20 cellular contexts compared by ENCODE assay signal in genomic region chr7:128005759-128006159, GRCh38. TPM values are rescaled to one million over a fixed set of nuclear protein-coding genes. Genes with fewer than 3 reads are reported as not detected.
"Had no signal": no experiment of that assay in that cellular context is flagged by ENCODE, and none has a peak within 500 bp of the region (broad histone marks: within the 10 kb centered on the region; RNA-seq: fewer than 3 reads in every experiment).

No MANE protein-coding gene starts in this region.

- DNase-seq: activated CD4-positive, alpha-beta T cell treated with anti-CD3 and anti-CD28 coated beads for 1 hour; activated CD4-positive, alpha-beta T cell treated with anti-CD3 and anti-CD28 coated beads, Interleukin-2, amount 50 U/mL, for 48 hours; activated CD8-positive, alpha-beta memory T cell treated with anti-CD3 and anti-CD28 coated beads, Interleukin-2, amount 10 ng/mL, durations not matched to agents 7 days and 5 days; activated effector memory CD4-positive, alpha-beta T cell treated with Interleukin-2 at 50 U/mL for 16 hours; activated naive CD4-positive, alpha-beta T cell treated with anti-CD3 and anti-CD28 coated beads, Interleukin-2, amount 50 U/mL, for 16 hours; activated T-cell treated with anti-CD3 and anti-CD28 coated beads, Interleukin-2, amount 50 U/mL, for 1 hour; central memory CD4-positive, alpha-beta T cell; cortex of kidney; effector CD8-positive, alpha-beta T cell; foreskin keratinocyte; retina; stimulated activated CD4-positive, alpha-beta T cell treated with anti-CD3 and anti-CD28 coated beads, Interleukin-15, amount 100 ng/mL, for 24 hours; stimulated activated CD4-positive, alpha-beta T cell treated with anti-CD3 and anti-CD28 coated beads, Interleukin-4, amount 100 ng/mL, for 1 hour; T-helper 1 cell; T1000 had no signal

- H3K4me3 Mint-ChIP-seq: activated CD8-positive, alpha-beta memory T cell treated with anti-CD3 and anti-CD28 coated beads, Interleukin-2, amount 10 ng/mL, durations not matched to agents 7 days and 5 days; mesothelial cell of epicardium had no signal

- H3K9me3 Mint-ChIP-seq: mesothelial cell of epicardium; stimulated activated naive B cell treated with anti-CD40 and anti-IgM and Interleukin-4, amounts not matched to agents 10 μg/mL and 1 μg/mL and 100 μg/mL, for 72 hours had no signal

- H3K27ac Mint-ChIP-seq: activated CD8-positive, alpha-beta memory T cell treated with anti-CD3 and anti-CD28 coated beads, Interleukin-2, amount 10 ng/mL, durations not matched to agents 7 days and 5 days; mesothelial cell of epicardium; stimulated activated naive B cell treated with anti-CD40 and anti-IgM and Interleukin-4, amounts not matched to agents 10 μg/mL and 1 μg/mL and 100 μg/mL, for 72 hours had no signal

- H3K36me3 Mint-ChIP-seq: activated CD8-positive, alpha-beta memory T cell treated with anti-CD3 and anti-CD28 coated beads, Interleukin-2, amount 10 ng/mL, durations not matched to agents 7 days and 5 days had no signal

- FAIRE-seq: urothelium cell line had no signal

- H3K4me3 ChIP-seq: lung, thyroid gland had no signal

- H3K4me1 ChIP-seq: foreskin keratinocyte had no signal

- H3K9me3 ChIP-seq: thyroid gland had no signal

- H3K27me3 Mint-ChIP-seq: activated CD8-positive, alpha-beta memory T cell treated with anti-CD3 and anti-CD28 coated beads, Interleukin-2, amount 10 ng/mL, durations not matched to agents 7 days and 5 days; stimulated activated naive B cell treated with anti-CD40 and anti-IgM and Interleukin-4, amounts not matched to agents 10 μg/mL and 1 μg/mL and 100 μg/mL, for 72 hours had no signal

- ATAC-seq: activated CD8-positive, alpha-beta memory T cell treated with anti-CD3 and anti-CD28 coated beads, Interleukin-2, amount 10 ng/mL, durations not matched to agents 7 days and 5 days; foreskin keratinocyte had no signal

- H3K27ac ChIP-seq: foreskin keratinocyte, thyroid gland had no signal

- H3K36me3 ChIP-seq: thyroid gland had no signal

- H3K27me3 ChIP-seq: foreskin keratinocyte, thyroid gland had no signal

RNA-seq across cellular contexts. Expression of gene LRRC4, which starts 25.5 kb away (rescaled TPM):
- total RNA-seq: activated CD8-positive, alpha-beta memory T cell treated with anti-CD3 and anti-CD28 coated beads, Interleukin-2, amount 10 ng/mL, durations not matched to agents 7 days and 5 days had no signal
